Comparison of ENCODE assay signal across 22 cellular contexts in genomic region chr11:72615329-72615728, GRCh38. TPM values are rescaled to one million over a fixed set of nuclear protein-coding genes. Genes with fewer than 3 reads are reported as not detected.
"Had no signal": no experiment of that assay in that cellular context is flagged by ENCODE, and none has a peak within 500 bp of the region (broad histone marks: within the 10 kb centered on the region; RNA-seq: fewer than 3 reads in every experiment).

No MANE protein-coding gene starts in this region.

- H3K27me3 ChIP-seq: SJSA1 had no signal

- H3K9me3 ChIP-seq: SJSA1 had no signal

- H3K36me3 ChIP-seq: brain microvascular endothelial cell, cardiac muscle cell, SJSA1 had no signal

- DNase-seq: activated B cell treated with CpG ODN at 0.5 μM for 24 hours; activated CD4-positive, alpha-beta T cell treated with anti-CD3 and anti-CD28 coated beads for 1 hour; activated CD4-positive, alpha-beta T cell treated with anti-CD3 and anti-CD28 coated beads, Interleukin-2, amount 10 ng/mL, durations not matched to agents 24 days and 14 days; activated CD4-positive, alpha-beta T cell treated with anti-CD3 and anti-CD28 coated beads, Interleukin-2, amount 50 U/mL, for 48 hours; activated CD8-positive, alpha-beta memory T cell treated with anti-CD3 and anti-CD28 coated beads, Interleukin-2, amount 10 ng/mL, durations not matched to agents 7 days and 5 days; activated effector memory CD4-positive, alpha-beta T cell treated with anti-CD3 and anti-CD28 coated beads, Interleukin-2, amount 50 U/mL, for 16 hours; activated naive CD4-positive, alpha-beta T cell treated with Interleukin-2 at 50 U/mL for 16 hours; activated T-cell treated with anti-CD3 and anti-CD28 coated beads, Interleukin-2, amount 50 U/mL, for 24 hours; amygdala; brain microvascular endothelial cell; NCI-H1105 treated with DMSO at 0.1 percent for 48 hours; NCI-H1436 treated with DMSO at 0.1 percent for 48 hours; NCI-H187; NCI-H2081; NCI-H510A treated with DMSO at 0.1 percent for 48 hours; PC-3; SHP77; T-helper 2 cell; T1000 had no signal

- H3K4me1 ChIP-seq: SJSA1 had no signal

- H3K27ac ChIP-seq: brain microvascular endothelial cell, cardiac muscle cell, SJSA1 had no signal

- H3K4me3 ChIP-seq: cardiac muscle cell, K562, SJSA1 had no signal

- ATAC-seq: activated CD8-positive, alpha-beta memory T cell treated with anti-CD3 and anti-CD28 coated beads, Interleukin-2, amount 10 ng/mL, durations not matched to agents 7 days and 5 days; K562; PC-3 had no signal

RNA-seq across cellular contexts. Expression of gene PDE2A, which starts 58.9 kb away (rescaled TPM):
- total RNA-seq: SJSA1 had no signal
- polyA plus RNA-seq: cardiac muscle cell had no signal
